10 cellular contexts compared by ENCODE assay signal in genomic region chr6:45327956-45328522, GRCh38. TPM values are rescaled to one million over a fixed set of nuclear protein-coding genes. Genes with fewer than 3 reads are reported as not detected.
A peak's percentile ranks its signal among the peaks of the same experiment; 100 is the strongest.
DNase-seq lines count a peak whose midpoint lies in the region; ATAC-seq and TF ChIP-seq lines count a peak whose summit lies in the region.
"Had no signal": no experiment of that assay in that cellular context is flagged by ENCODE, and none has a peak within 500 bp of the region (broad histone marks: within the 10 kb centered on the region; RNA-seq: fewer than 3 reads in every experiment).

Gene RUNX2, plus strand, starts transcription at chr6:45328330. Its CDS starts 397 bp downstream, at chr6:45328727.

- no peak for TF ChIP-seq POLR2A in Peyer's patch (IDR thresholded peaks at IDR 0.05)

- H3K36me3 Mint-ChIP-seq in activated CD4-positive, alpha-beta T cell treated with anti-CD3 and anti-CD28 coated beads for 36 hours (ENCODE audit: low read depth): no peaks in the 10 kb centered on the region
- peaks cover 5% of the 10 kb centered on the region for H3K36me3 Mint-ChIP-seq in activated CD8-positive, alpha-beta T cell treated with anti-CD3 and anti-CD28 coated beads for 36 hours (ENCODE audit: low read depth)

- no peaks in the 10 kb centered on the region for H3K9me3 Mint-ChIP-seq in activated CD4-positive, alpha-beta T cell treated with anti-CD3 and anti-CD28 coated beads for 36 hours (ENCODE audit: low read depth)
- H3K9me3 Mint-ChIP-seq in activated CD8-positive, alpha-beta T cell treated with anti-CD3 and anti-CD28 coated beads for 36 hours: no peaks in the 10 kb centered on the region

- peak within 1 kb of the TSS; percentile 38 for H3K27ac Mint-ChIP-seq in activated CD4-positive, alpha-beta T cell treated with anti-CD3 and anti-CD28 coated beads for 36 hours
- peak within 1 kb of the TSS; percentile 89 for H3K27ac Mint-ChIP-seq in activated CD8-positive, alpha-beta T cell treated with anti-CD3 and anti-CD28 coated beads for 36 hours

- POLR2A ChIA-PET in activated CD4-positive, alpha-beta T cell treated with anti-CD3 and anti-CD28 coated beads for 36 hours (lab: Charles Lee): no interaction called here
- POLR2A ChIA-PET in activated CD8-positive, alpha-beta T cell treated with anti-CD3 and anti-CD28 coated beads for 36 hours (lab: Charles Lee): no interaction called here

- CTCF ChIA-PET in activated CD4-positive, alpha-beta T cell treated with anti-CD3 and anti-CD28 coated beads for 36 hours (lab: Charles Lee): interaction anchor here (0.6 kb wide), 1 partner anchor 412 kb away, joined by 3 read pairs; no protein-coding TSS in a partner anchor
- CTCF ChIA-PET in activated CD8-positive, alpha-beta T cell treated with anti-CD3 and anti-CD28 coated beads for 36 hours (lab: Charles Lee): interaction anchor here (0.8 kb wide), 1 partner anchor 29 kb away, joined by 3 read pairs; no protein-coding TSS in a partner anchor

- no peaks in the 10 kb centered on the region for H3K27me3 Mint-ChIP-seq in activated CD4-positive, alpha-beta T cell treated with anti-CD3 and anti-CD28 coated beads for 36 hours
- H3K27me3 Mint-ChIP-seq in activated CD8-positive, alpha-beta T cell treated with anti-CD3 and anti-CD28 coated beads for 36 hours: no peaks in the 10 kb centered on the region

- H3K4me3 Mint-ChIP-seq in activated CD4-positive, alpha-beta T cell treated with anti-CD3 and anti-CD28 coated beads for 36 hours: peak within 1 kb of the TSS; percentile 52
- peak within 1 kb of the TSS; percentile 76 for H3K4me3 Mint-ChIP-seq in activated CD8-positive, alpha-beta T cell treated with anti-CD3 and anti-CD28 coated beads for 36 hours

- H3K4me1 Mint-ChIP-seq in activated CD4-positive, alpha-beta T cell treated with anti-CD3 and anti-CD28 coated beads for 36 hours: peaks cover 52% of the 10 kb centered on the region
- peaks cover 81% of the 10 kb centered on the region for H3K4me1 Mint-ChIP-seq in activated CD8-positive, alpha-beta T cell treated with anti-CD3 and anti-CD28 coated beads for 36 hours (ENCODE audit: low read depth)

- ATAC-seq in activated CD4-positive, alpha-beta T cell treated with anti-CD3 and anti-CD28 coated beads for 36 hours: peak; percentile 83
- peak; percentile 81 for ATAC-seq in activated CD8-positive, alpha-beta T cell treated with anti-CD3 and anti-CD28 coated beads for 36 hours

- peak; percentile 23 for DNase-seq in activated CD4-positive, alpha-beta T cell treated with anti-CD3 and anti-CD28 coated beads for 36 hours
- no peak for DNase-seq in activated CD4-positive, alpha-beta T cell treated with anti-CD3 and anti-CD28 coated beads for 4 hours
- peak; percentile 50 for DNase-seq in activated CD8-positive, alpha-beta T cell treated with anti-CD3 and anti-CD28 coated beads for 36 hours
- DNase-seq in hepatic stellate cell (ENCODE audit: low spot score) (peak; percentile 3), NCI-H1092 (lab: John Stamatoyannopoulos, UW) (no peak), Peyer's patch (no peak), SW480 (ENCODE audit: low spot score) (no peak)
- DNase-seq: ovary had no signal

- H3K4me1 ChIP-seq in subcutaneous abdominal adipose tissue (ENCODE audit: control insufficient read depth in 5 of 5, insufficient read depth in 5 of 5, low read length in 5 of 5): peaks cover 0 to 8% (median 0%) of the 10 kb centered on the region in 5 donors
- no peaks in the 10 kb centered on the region for H3K4me1 ChIP-seq in Peyer's patch

- H3K27me3 ChIP-seq in subcutaneous abdominal adipose tissue (ENCODE audit: control insufficient read depth in 5 of 5, insufficient read depth in 4 of 5, low read length in 5 of 5) (no peaks in the 10 kb centered on the region), Peyer's patch (no peaks in the 10 kb centered on the region)
- H3K27me3 ChIP-seq: BLaER1, ovary had no signal

- H3K9ac ChIP-seq in subcutaneous abdominal adipose tissue (ENCODE audit: low read length in 5 of 5): peak within 1 kb of the TSS in 3 of 5 donors; percentile 1 to 36 (median 23)
- H3K9ac ChIP-seq: BLaER1 had no signal

- H3K36me3 ChIP-seq in subcutaneous abdominal adipose tissue (ENCODE audit: control insufficient read depth in 5 of 5, insufficient read depth in 5 of 5, low read length in 5 of 5) (no peaks in the 10 kb centered on the region), Peyer's patch (no peaks in the 10 kb centered on the region)
- H3K36me3 ChIP-seq: BLaER1, ovary had no signal

- no peak within 1 kb of the TSS for H3K27ac ChIP-seq in subcutaneous abdominal adipose tissue (ENCODE audit: low read depth, low read length)
- no peak within 1 kb of the TSS for H3K27ac ChIP-seq in Peyer's patch
- H3K27ac ChIP-seq: BLaER1, ovary had no signal

- H3K4me3 ChIP-seq in subcutaneous abdominal adipose tissue (ENCODE audit: low read depth in 1 of 5, low read length in 5 of 5) (peak within 1 kb of the TSS; percentile 40 to 66 (median 56)), Peyer's patch (no peak within 1 kb of the TSS)
- H3K4me3 ChIP-seq: BLaER1, ovary had no signal

- intact Hi-C loops in activated CD4-positive, alpha-beta T cell treated with anti-CD3 and anti-CD28 coated beads for 36 hours (cut with DNase I, micrococcal nuclease): no loop called here
- intact Hi-C loops in activated CD8-positive, alpha-beta T cell treated with anti-CD3 and anti-CD28 coated beads for 36 hours (cut with micrococcal nuclease): no loop called here

- no peak for TF ChIP-seq CTCF in activated CD8-positive, alpha-beta T cell treated with anti-CD3 and anti-CD28 coated beads for 36 hours (IDR thresholded peaks at IDR 0.05)
- no peak for TF ChIP-seq CTCF in Peyer's patch (IDR thresholded peaks at IDR 0.05)

- H3K9me3 ChIP-seq in subcutaneous abdominal adipose tissue (ENCODE audit: control insufficient read depth in 5 of 5, low read length in 5 of 5) (no peaks in the 10 kb centered on the region), Peyer's patch (no peaks in the 10 kb centered on the region)
- H3K9me3 ChIP-seq: BLaER1, ovary had no signal

RNA-seq across cellular contexts. Expression of gene RUNX2, which starts in this region (rescaled TPM):
- 10 to 100 TPM; 14.6 to 18.1 TPM for total RNA-seq in activated CD4-positive, alpha-beta T cell treated with anti-CD3 and anti-CD28 coated beads for 36 hours
- 1 to 10 TPM; 8.0 to 9.3 TPM for total RNA-seq in activated CD8-positive, alpha-beta T cell treated with anti-CD3 and anti-CD28 coated beads for 36 hours
- 10 to 100 TPM in 1 of 4 donors, 1 to 10 TPM in 3; 1.4 to 40.4 (median 5.1) TPM for total RNA-seq in Peyer's patch

Comparison
In these comparisons a context has a peak if more than half of its experiments do, and no peak if none do; other contexts are left out.
1. DNase-seq: peak in activated CD4-positive, alpha-beta T cell treated with anti-CD3 and anti-CD28 coated beads for 36 hours (single experiment), activated CD8-positive, alpha-beta T cell treated with anti-CD3 and anti-CD28 coated beads for 36 hours (single experiment) and hepatic stellate cell (single experiment); none in activated CD4-positive, alpha-beta T cell treated with anti-CD3 and anti-CD28 coated beads for 4 hours (0 of 2), NCI-H1092 (single experiment), Peyer's patch (0 of 3) and SW480 (single experiment).
2. H3K4me3 ChIP-seq: peak in subcutaneous abdominal adipose tissue (5 of 5); none in Peyer's patch (0 of 4).